Comparison of ENCODE assay signal across 20 cellular contexts in genomic region chr21:26448751-26449150, GRCh38.
DNase-seq lines count a peak whose midpoint lies in the region; ATAC-seq, FAIRE-seq and TF ChIP-seq lines count a peak whose summit lies in the region.
"Had no signal": no experiment of that assay in that cellular context is flagged by ENCODE, and none has a peak within 500 bp of the region (broad histone marks: within the 10 kb centered on the region; RNA-seq: fewer than 3 reads in every experiment).

No MANE protein-coding gene starts in this region.

- CTCF ChIA-PET in HepG2 (lab: Yijun Ruan, JAX; ENCODE audit: low intra/inter-chr PET ratio, low total read pairs), result no interaction called here

- TF ChIP-seq CTCF in HFFc6 (IDR thresholded peaks at IDR 0.05), result no peak
- TF ChIP-seq CTCF in bronchial epithelial cell (IDR thresholded peaks at IDR 0.05; ENCODE audit: insufficient read depth, low read length, severe bottlenecking), result no peak
- TF ChIP-seq CTCF in HepG2 (CRISPR knock-in tag; IDR thresholded peaks at IDR 0.05), result no peak

- H3K4me3 ChIP-seq in bronchial epithelial cell (ENCODE audit: low read depth, low read length) (no peak overlapping the region), right cardiac atrium (ENCODE audit: low read length) (no peak overlapping the region), HepG2 (replicated peaks in 1 of 3; ENCODE audit: insufficient read depth in 1 of 3, low read depth in 2 of 3, low read length in 3 of 3) (no peak overlapping the region)

- H3K4me1 ChIP-seq in right cardiac atrium (ENCODE audit: control insufficient read depth, insufficient read depth, low read length) (no peaks in the 10 kb centered on the region), HepG2 (ENCODE audit: insufficient read depth, low read length) (no peaks in the 10 kb centered on the region)
- H3K4me1 ChIP-seq: Caco-2 had no signal

- no peak overlapping the region for H2AFZ ChIP-seq in HepG2 (ENCODE audit: low read length)

- no peak overlapping the region for H3K4me2 ChIP-seq in HepG2 (ENCODE audit: low read depth, low read length)

- H3K27ac ChIP-seq in right cardiac atrium (ENCODE audit: low read length) (no peak overlapping the region), substantia nigra (ENCODE audit: low read depth, low read length, poor library complexity, severe bottlenecking) (peak overlapping the region; percentile 42), HepG2 (ENCODE audit: extremely low read length, insufficient read depth, low read length) (no peak overlapping the region)
- H3K27ac ChIP-seq: WERI-Rb-1 had no signal

- intact Hi-C loops in right cardiac atrium (cut with DNase I) (no loop called here), HepG2 (cut with micrococcal nuclease; ENCODE audit: unreplicated experiment) (no loop called here)

- H3K27me3 Mint-ChIP-seq in HFFc6 (ENCODE audit: insufficient read depth), result no peaks in the 10 kb centered on the region
- H3K27me3 Mint-ChIP-seq: activated naive CD4-positive, alpha-beta T cell treated with anti-CD3 and anti-CD28 coated beads, Interleukin-2, amount 10 ng/mL, durations not matched to agents 7 days and 5 days; B cell; IgD-negative memory B cell had no signal

- H4K20me1 ChIP-seq in HepG2 (ENCODE audit: insufficient read depth, low read length), result no peaks in the 10 kb centered on the region

- H3K27ac Mint-ChIP-seq in HFFc6, result peak overlapping the region; percentile 72
- H3K27ac Mint-ChIP-seq: activated naive CD4-positive, alpha-beta T cell treated with anti-CD3 and anti-CD28 coated beads, Interleukin-2, amount 10 ng/mL, durations not matched to agents 7 days and 5 days; B cell; IgD-negative memory B cell had no signal

- H3K36me3 Mint-ChIP-seq in HFFc6 (ENCODE audit: low read depth), result no peaks in the 10 kb centered on the region
- H3K36me3 Mint-ChIP-seq: activated naive CD4-positive, alpha-beta T cell treated with anti-CD3 and anti-CD28 coated beads, Interleukin-2, amount 10 ng/mL, durations not matched to agents 7 days and 5 days; IgD-negative memory B cell had no signal

- TF ChIP-seq RAD21 in HepG2 (CRISPR knock-in tag; IDR thresholded peaks at IDR 0.05), result no peak

- no peak for TF ChIP-seq POLR2A in HepG2 (IDR thresholded peaks at IDR 0.05; ENCODE audit: insufficient read depth in 1 of 2, low read depth in 2 of 2, low read length in 2 of 2)

- H3K9ac ChIP-seq in HepG2 (ENCODE audit: insufficient read depth, low read depth, low read length), result no peak overlapping the region

- H3K4me1 Mint-ChIP-seq in HFFc6 (ENCODE audit: low read depth), result peaks cover 37% of the 10 kb centered on the region
- H3K4me1 Mint-ChIP-seq: activated naive CD4-positive, alpha-beta T cell treated with anti-CD3 and anti-CD28 coated beads, Interleukin-2, amount 10 ng/mL, durations not matched to agents 7 days and 5 days; B cell had no signal

- peak; percentile 47 to 51 for ATAC-seq in right cardiac atrium
- ATAC-seq in GM18870 (IDR thresholded peaks at IDR 0.05; ENCODE audit: unreplicated experiment), result no peak
- no peak for ATAC-seq in HepG2
- ATAC-seq: stimulated activated naive CD8-positive, alpha-beta T cell treated with anti-CD3 and anti-CD28 coated beads, Interleukin-15, Interleukin-2, amounts not matched to agents 100 U/mL and 50 U/mL, for 24 hours had no signal

- POLR2A ChIA-PET in HepG2 (lab: Yijun Ruan, JAX), result no interaction called here

- TF ChIP-seq EP300 in HepG2 (IDR thresholded peaks at IDR 0.05; ENCODE audit: low read depth in 2 of 2, low read length in 2 of 2) (no peak), HepG2 (CRISPR knock-in tag; IDR thresholded peaks at IDR 0.05; ENCODE audit: borderline replicate concordance) (no peak)

- BruUV-seq in HepG2 (replicated peaks; lab: Mats Ljungman, UMichigan), result no TSS peak

- WGBS in right cardiac atrium, result 68% methylated on average over 4 of the region's 4 CpGs
- WGBS in HepG2 (ENCODE audit: low lambda C conversion rate), result 12% methylated on average over 4 of the region's 4 CpGs

- H3K27me3 ChIP-seq in bronchial epithelial cell (ENCODE audit: control insufficient read depth, insufficient read depth, low read length), result no peaks in the 10 kb centered on the region
- no peaks in the 10 kb centered on the region for H3K27me3 ChIP-seq in right cardiac atrium (ENCODE audit: control insufficient read depth, insufficient read depth)
- H3K27me3 ChIP-seq in HepG2 (ENCODE audit: control insufficient read depth in 1 of 2, insufficient read depth in 2 of 2, low read length in 2 of 2), result no peaks in the 10 kb centered on the region

- in situ Hi-C loops in HepG2 (cut with HindIII; ENCODE audit: extremely low pct_ligation_motif_present, low pct_unique_long_range_greater_than_20kb), result no loop called here

- DNase-seq in HFFc6 (no peak), bronchial epithelial cell (ENCODE audit: low read depth) (peak; percentile 76), right cardiac atrium (peak in 1 of 3 donors; percentile 25), substantia nigra (lab: John Stamatoyannopoulos, UW) (no peak), AML-193 (lab: John Stamatoyannopoulos, UW) (no peak), HepG2 (ENCODE audit: low spot score) (no peak)
- DNase-seq: activated CD4-positive, alpha-beta T cell treated with anti-CD3 and anti-CD28 coated beads, Interleukin-2, amount 50 U/mL, for 48 hours; activated naive CD4-positive, alpha-beta T cell treated with anti-CD3 and anti-CD28 coated beads, Interleukin-2, amount 10 ng/mL, durations not matched to agents 7 days and 5 days; Caco-2; central memory CD4-positive, alpha-beta T cell; effector CD8-positive, alpha-beta T cell; kidney; NCI-H1694 treated with DMSO at 0.1 percent for 48 hours; SHP77; stimulated activated naive CD8-positive, alpha-beta T cell treated with anti-CD3 and anti-CD28 coated beads, Interleukin-15, Interleukin-2, amounts not matched to agents 100 U/mL and 50 U/mL, for 24 hours; T-helper 1 cell; WERI-Rb-1 had no signal

- H3K9me3 ChIP-seq in right cardiac atrium (ENCODE audit: control insufficient read depth, low read length), result no peaks in the 10 kb centered on the region
- H3K9me3 ChIP-seq in HepG2 (ENCODE audit: low read length), result peaks cover 90% of the 10 kb centered on the region
- H3K9me3 ChIP-seq: Caco-2 had no signal

- H3K9me3 Mint-ChIP-seq in HFFc6, result no peaks in the 10 kb centered on the region
- H3K9me3 Mint-ChIP-seq: activated naive CD4-positive, alpha-beta T cell treated with anti-CD3 and anti-CD28 coated beads, Interleukin-2, amount 10 ng/mL, durations not matched to agents 7 days and 5 days had no signal

- no peaks in the 10 kb centered on the region for H3K79me2 ChIP-seq in HepG2 (ENCODE audit: insufficient read depth, low read length)

- no peaks in the 10 kb centered on the region for H3K36me3 ChIP-seq in bronchial epithelial cell (ENCODE audit: control insufficient read depth, insufficient read depth, low read length)
- H3K36me3 ChIP-seq in HepG2 (replicated peaks in 1 of 2; ENCODE audit: control insufficient read depth in 1 of 2, insufficient read depth in 2 of 2, low read length in 2 of 2), result no peaks in the 10 kb centered on the region
- H3K36me3 ChIP-seq: WERI-Rb-1 had no signal

- peak overlapping the region; percentile 41 for H3K4me3 Mint-ChIP-seq in HFFc6
- H3K4me3 Mint-ChIP-seq: activated naive CD4-positive, alpha-beta T cell treated with anti-CD3 and anti-CD28 coated beads, Interleukin-2, amount 10 ng/mL, durations not matched to agents 7 days and 5 days; B cell; IgD-negative memory B cell had no signal

- FAIRE-seq in bronchial epithelial cell (lab: Jason Lieb, UNC) (no peak), HepG2 (lab: Jason Lieb, UNC) (no peak)
- FAIRE-seq: kidney had no signal

TF ChIP-seq in HepG2, 621 proteins besides CTCF, POLR2A, EP300 and RAD21 (continues in another document):
- TF ChIP-seq ZNF414 (CRISPR knock-in tag; IDR thresholded peaks at IDR 0.05) (no peak), RFX3 (CRISPR knock-in tag; IDR thresholded peaks at IDR 0.05) (no peak), FLYWCH1 (CRISPR knock-in tag; IDR thresholded peaks at IDR 0.05) (no peak), ZFP90 (CRISPR knock-in tag; IDR thresholded peaks at IDR 0.05; ENCODE audit: borderline replicate concordance) (no peak), PITX1 (CRISPR knock-in tag; IDR thresholded peaks at IDR 0.05) (no peak), ZNF496 (CRISPR knock-in tag; IDR thresholded peaks at IDR 0.05; ENCODE audit: insufficient replicate concordance) (no peak), ZHX1 (CRISPR knock-in tag; IDR thresholded peaks at IDR 0.05; ENCODE audit: low read depth) (no peak), SALL2 (CRISPR knock-in tag; IDR thresholded peaks at IDR 0.05) (no peak), BRD4 (CRISPR knock-in tag; IDR thresholded peaks at IDR 0.05) (no peak)

Comparison
In these comparisons a context has a peak if more than half of its experiments do, and no peak if none do; other contexts are left out.
1. ATAC-seq: peak in right cardiac atrium (2 of 2); none in GM18870 (single experiment) and HepG2 (single experiment).